Comparison of ENCODE assay signal across 10 cellular contexts in genomic region chr17:45305532-45306087, GRCh38. TPM values are rescaled to one million over a fixed set of nuclear protein-coding genes. Genes with fewer than 3 reads are reported as not detected.
A peak's percentile ranks its signal among the peaks of the same experiment; 100 is the strongest.
DNase-seq lines count a peak whose midpoint lies in the region; ATAC-seq and TF ChIP-seq lines count a peak whose summit lies in the region.
"Had no signal": no experiment of that assay in that cellular context is flagged by ENCODE, and none has a peak within 500 bp of the region (broad histone marks: within the 10 kb centered on the region; RNA-seq: fewer than 3 reads in every experiment).

No MANE protein-coding gene starts in this region.

- peak; percentile 74 to 83 (median 79) for ATAC-seq in psoas muscle
- ATAC-seq in GM19328 (IDR thresholded peaks at IDR 0.05; ENCODE audit: unreplicated experiment) = no peak
- ATAC-seq in GM19455 (IDR thresholded peaks at IDR 0.05; ENCODE audit: unreplicated experiment) = no peak
- no peak for ATAC-seq in GM18909 (IDR thresholded peaks at IDR 0.05; ENCODE audit: poor library complexity, unreplicated experiment)

- DNase-seq in Daoy (ENCODE audit: low read depth) (peak; percentile 85), NCI-H226 (peak; percentile 61), colonic mucosa (no peak), psoas muscle (no peak), NCI-H1048 (lab: John Stamatoyannopoulos, UW) (no peak)
- DNase-seq: central memory CD4-positive, alpha-beta T cell had no signal

- 28 to 63% (median 49%) methylated on average over 3 of the region's 3 CpGs for WGBS in psoas muscle, 3 donors

- H3K36me3 ChIP-seq in colonic mucosa = no peaks in the 10 kb centered on the region
- peaks cover 0 to 5% of the 10 kb centered on the region in 2 donors for H3K36me3 ChIP-seq in psoas muscle (ENCODE audit: insufficient read depth in 1 of 2, low read depth in 1 of 2)

- no peak overlapping the region for H3K4me3 ChIP-seq in colonic mucosa
- H3K4me3 ChIP-seq in psoas muscle = no peak overlapping the region

- peak overlapping the region; percentile 9 for H3K27ac ChIP-seq in colonic mucosa
- peak overlapping the region; percentile 96 for H3K27ac ChIP-seq in psoas muscle

- H3K27me3 ChIP-seq in colonic mucosa = no peaks in the 10 kb centered on the region
- H3K27me3 ChIP-seq in psoas muscle (ENCODE audit: insufficient read depth in 3 of 3, low read length in 2 of 3) = no peaks in the 10 kb centered on the region

- peak overlapping the region in 1 of 2 donors; percentile 1 for H3K9ac ChIP-seq in colonic mucosa (ENCODE audit: low read depth in 2 of 2, low read length in 2 of 2)

- H3K4me1 ChIP-seq in colonic mucosa (peaks cover 33% of the 10 kb centered on the region), psoas muscle (peaks cover 86% of the 10 kb centered on the region)

- no peak for TF ChIP-seq CTCF in colonic mucosa (IDR thresholded peaks at IDR 0.05)
- no peak for TF ChIP-seq CTCF in psoas muscle (IDR thresholded peaks at IDR 0.05)

- H3K9me3 ChIP-seq in colonic mucosa (no peaks in the 10 kb centered on the region), psoas muscle (no peaks in the 10 kb centered on the region)

- intact Hi-C loops in colonic mucosa (cut with DNase I) = no loop called here
- intact Hi-C loops in psoas muscle (cut with DNase I) = no loop called here

RNA-seq across cellular contexts. Expression of gene MAP3K14, which starts 11.2 kb away (rescaled TPM):
- 11.3 and 13.9 TPM in 2 replicates for total RNA-seq in Daoy (2014; rRNA removed; shearing (Covaris generic))
- total RNA-seq in colonic mucosa (10 to 100 TPM; 11.1 to 15.0 TPM), psoas muscle (10 to 100 TPM; 21.8 to 53.5 (median 30.1) TPM)
- 10 to 100 TPM; 12.4 to 28.1 (median 24.6) TPM for polyA plus RNA-seq in psoas muscle

RNA-seq across cellular contexts. Expression of gene SPATA32, which starts 43.7 kb away (rescaled TPM):
- not detected in 2 replicates for total RNA-seq in Daoy (2014; rRNA removed; shearing (Covaris generic))
- total RNA-seq in colonic mucosa = not detected
- total RNA-seq in psoas muscle = under 1 TPM in 1 of 4 donors, not detected in 3; 0.11 TPM
- not detected for polyA plus RNA-seq in psoas muscle
- total RNA-seq: OCI-LY7 had no signal

Comparison
In these comparisons a context has a peak if more than half of its experiments do, and no peak if none do; other contexts are left out.
1. DNase-seq: peak in Daoy (single experiment) and NCI-H226 (single experiment); none in colonic mucosa (single experiment), psoas muscle (0 of 2) and NCI-H1048 (single experiment).
2. ATAC-seq: peak in psoas muscle (4 of 4); none in GM19328 (single experiment), GM19455 (single experiment) and GM18909 (single experiment).